Comparison of ENCODE assay signal across 1 cellular context in genomic region chr16:87780385-87780989, GRCh38.
TF ChIP-seq lines count a peak whose summit lies in the region.

No MANE protein-coding gene starts in this region.

TF ChIP-seq in K562, 482 proteins besides CTCF, POLR2A, EP300 and RAD21 (continued from another document and continues in another):
- TF ChIP-seq, protein P1, sequence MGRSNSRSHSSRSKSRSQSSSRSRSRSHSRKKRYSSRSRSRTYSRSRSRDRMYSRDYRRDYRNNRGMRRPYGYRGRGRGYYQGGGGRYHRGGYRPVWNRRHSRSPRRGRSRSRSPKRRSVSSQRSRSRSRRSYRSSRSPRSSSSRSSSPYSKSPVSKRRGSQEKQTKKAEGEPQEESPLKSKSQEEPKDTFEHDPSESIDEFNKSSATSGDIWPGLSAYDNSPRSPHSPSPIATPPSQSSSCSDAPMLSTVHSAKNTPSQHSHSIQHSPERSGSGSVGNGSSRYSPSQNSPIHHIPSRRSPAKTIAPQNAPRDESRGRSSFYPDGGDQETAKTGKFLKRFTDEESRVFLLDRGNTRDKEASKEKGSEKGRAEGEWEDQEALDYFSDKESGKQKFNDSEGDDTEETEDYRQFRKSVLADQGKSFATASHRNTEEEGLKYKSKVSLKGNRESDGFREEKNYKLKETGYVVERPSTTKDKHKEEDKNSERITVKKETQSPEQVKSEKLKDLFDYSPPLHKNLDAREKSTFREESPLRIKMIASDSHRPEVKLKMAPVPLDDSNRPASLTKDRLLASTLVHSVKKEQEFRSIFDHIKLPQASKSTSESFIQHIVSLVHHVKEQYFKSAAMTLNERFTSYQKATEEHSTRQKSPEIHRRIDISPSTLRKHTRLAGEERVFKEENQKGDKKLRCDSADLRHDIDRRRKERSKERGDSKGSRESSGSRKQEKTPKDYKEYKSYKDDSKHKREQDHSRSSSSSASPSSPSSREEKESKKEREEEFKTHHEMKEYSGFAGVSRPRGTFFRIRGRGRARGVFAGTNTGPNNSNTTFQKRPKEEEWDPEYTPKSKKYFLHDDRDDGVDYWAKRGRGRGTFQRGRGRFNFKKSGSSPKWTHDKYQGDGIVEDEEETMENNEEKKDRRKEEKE (IDR thresholded peaks at IDR 0.05; ENCODE audit: borderline replicate concordance in 1 of 2, control insufficient read depth in 1 of 2, low read depth in 2 of 2, low read length in 1 of 2), result no peak
- TF ChIP-seq EGR1 (conservative IDR thresholded peaks at IDR 0.05), result peak; percentile 97
- 0 out of 2 replicates have a peak, but pooled peaks have one; percentile 36 for TF ChIP-seq DMBX1 (CRISPR knock-in tag; IDR thresholded peaks at IDR 0.05; ENCODE audit: borderline replicate concordance)
- TF ChIP-seq MAZ (CRISPR knock-in tag; conservative IDR thresholded peaks at IDR 0.05 in 1 of 2, IDR thresholded peaks at IDR 0.05 in 1 of 2), result peak in 1 of 2 experiments; percentile 19; a peak in 1 of 4 replicates
- TF ChIP-seq SRF (CRISPR knock-in tag; IDR thresholded peaks at IDR 0.05), result no peak
- TF ChIP-seq CCAR2 (IDR thresholded peaks at IDR 0.05; ENCODE audit: low read depth, low read length), result no peak
- no peak for TF ChIP-seq FOXP1 (CRISPR knock-in tag; IDR thresholded peaks at IDR 0.05)
- TF ChIP-seq SUPT5H (IDR thresholded peaks at IDR 0.05), result no peak
- TF ChIP-seq ZNF449 (CRISPR knock-in tag; IDR thresholded peaks at IDR 0.05), result no peak
- TF ChIP-seq ETV5 (CRISPR knock-in tag; IDR thresholded peaks at IDR 0.05; ENCODE audit: low read depth), result 0 out of 2 replicates have a peak, but pooled peaks have one; percentile 44
- peak; percentile 44; the same call in 1 of the 2 replicates for TF ChIP-seq ZBTB26 (CRISPR knock-in tag; IDR thresholded peaks at IDR 0.05)
- no peak for TF ChIP-seq RHOXF2B (CRISPR knock-in tag; conservative IDR thresholded peaks at IDR 0.05)
- TF ChIP-seq HNRNPLL (IDR thresholded peaks at IDR 0.05; ENCODE audit: low read depth, low read length, poor library complexity, severe bottlenecking), result no peak
- TF ChIP-seq TBP (optimal IDR thresholded peaks at IDR 0.05; ENCODE audit: low read depth, low read length), result no peak
- no peak for TF ChIP-seq ZNF764 (CRISPR knock-in tag; IDR thresholded peaks at IDR 0.05; ENCODE audit: low read depth)
- peak; percentile 33 for TF ChIP-seq SMAD4 (CRISPR knock-in tag; conservative IDR thresholded peaks at IDR 0.05)
- no peak for TF ChIP-seq HIVEP1 (CRISPR knock-in tag; IDR thresholded peaks at IDR 0.05)
- no peak for TF ChIP-seq UBTF (IDR thresholded peaks at IDR 0.05; ENCODE audit: borderline replicate concordance in 1 of 2, low read depth in 2 of 2, low read length in 2 of 2)
- TF ChIP-seq TCF15 (CRISPR knock-in tag; IDR thresholded peaks at IDR 0.05), result no peak
- TF ChIP-seq ZNF354B (CRISPR knock-in tag; IDR thresholded peaks at IDR 0.05), result no peak
- TF ChIP-seq CREB3L1 (IDR thresholded peaks at IDR 0.05; ENCODE audit: borderline replicate concordance, low read depth), result no peak
- TF ChIP-seq HNRNPK (IDR thresholded peaks at IDR 0.05; ENCODE audit: low read depth, low read length, poor library complexity, severe bottlenecking), result no peak
- TF ChIP-seq, protein P2, sequence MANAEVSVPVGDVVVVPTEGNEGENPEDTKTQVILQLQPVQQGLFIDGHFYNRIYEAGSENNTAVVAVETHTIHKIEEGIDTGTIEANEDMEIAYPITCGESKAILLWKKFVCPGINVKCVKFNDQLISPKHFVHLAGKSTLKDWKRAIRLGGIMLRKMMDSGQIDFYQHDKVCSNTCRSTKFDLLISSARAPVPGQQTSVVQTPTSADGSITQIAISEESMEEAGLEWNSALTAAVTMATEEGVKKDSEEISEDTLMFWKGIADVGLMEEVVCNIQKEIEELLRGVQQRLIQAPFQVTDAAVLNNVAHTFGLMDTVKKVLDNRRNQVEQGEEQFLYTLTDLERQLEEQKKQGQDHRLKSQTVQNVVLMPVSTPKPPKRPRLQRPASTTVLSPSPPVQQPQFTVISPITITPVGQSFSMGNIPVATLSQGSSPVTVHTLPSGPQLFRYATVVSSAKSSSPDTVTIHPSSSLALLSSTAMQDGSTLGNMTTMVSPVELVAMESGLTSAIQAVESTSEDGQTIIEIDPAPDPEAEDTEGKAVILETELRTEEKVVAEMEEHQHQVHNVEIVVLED (CRISPR knock-in tag; IDR thresholded peaks at IDR 0.05), result no peak
- no peak for TF ChIP-seq ZBTB43 (CRISPR knock-in tag; IDR thresholded peaks at IDR 0.05)
- peak; percentile 51 for TF ChIP-seq ZNF592 (IDR thresholded peaks at IDR 0.05)
- TF ChIP-seq NUFIP1 (IDR thresholded peaks at IDR 0.05; ENCODE audit: partially characterized antibody), result no peak
- TF ChIP-seq CHD2 (IDR thresholded peaks at IDR 0.05; ENCODE audit: low read depth, low read length), result no peak
- peak; percentile 69 to 94; a peak in 3 of 4 replicates for TF ChIP-seq ETV6 (IDR thresholded peaks at IDR 0.05; ENCODE audit: borderline replicate concordance in 1 of 2, low read depth in 2 of 2, low read length in 1 of 2)
- no peak for TF ChIP-seq ETV6 (CRISPR knock-in tag; IDR thresholded peaks at IDR 0.05; ENCODE audit: borderline replicate concordance)
- no peak for TF ChIP-seq PHF21A (IDR thresholded peaks at IDR 0.05; ENCODE audit: borderline replicate concordance, low read depth)
- no peak for TF ChIP-seq CBX2 (IDR thresholded peaks at IDR 0.05; ENCODE audit: insufficient read depth, low read length, poor library complexity, severe bottlenecking)
- no peak for TF ChIP-seq ZFP36 (IDR thresholded peaks at IDR 0.05; ENCODE audit: low read depth, low read length, partially characterized antibody)
